Comparison of ENCODE assay signal across 25 cellular contexts in genomic region chr17:20028436-20028835, GRCh38. TPM values are rescaled to one million over a fixed set of nuclear protein-coding genes. Genes with fewer than 3 reads are reported as not detected.
DNase-seq lines count a peak whose midpoint lies in the region; ATAC-seq and TF ChIP-seq lines count a peak whose summit lies in the region.
"Had no signal": no experiment of that assay in that cellular context is flagged by ENCODE, and none has a peak within 500 bp of the region (broad histone marks: within the 10 kb centered on the region; RNA-seq: fewer than 3 reads in every experiment).

No MANE protein-coding gene starts in this region.

- no peak for TF ChIP-seq POLR2A in GM18505 (IDR thresholded peaks at IDR 0.05; ENCODE audit: borderline replicate concordance, extremely low read depth, insufficient read depth, insufficient read length)

- CTCF ChIA-PET in activated naive CD4-positive, alpha-beta T cell treated with anti-CD3 and anti-CD28 coated beads for 36 hours (lab: Charles Lee), result no interaction called here

- no peaks in the 10 kb centered on the region for H3K9me3 Mint-ChIP-seq in activated naive CD4-positive, alpha-beta T cell treated with anti-CD3 and anti-CD28 coated beads for 36 hours
- H3K9me3 Mint-ChIP-seq: activated naive CD4-positive, alpha-beta T cell treated with anti-CD3 and anti-CD28 coated beads, Interleukin-2, amount 10 ng/mL, durations not matched to agents 7 days and 5 days; activated T-cell treated with anti-CD3 and anti-CD28 coated beads, Interleukin-2, amount 50 U/mL, for 72 hours; CD4-positive, alpha-beta T cell; natural killer cell; T-cell had no signal

- H3K4me3 Mint-ChIP-seq in activated naive CD4-positive, alpha-beta T cell treated with anti-CD3 and anti-CD28 coated beads for 36 hours, result no peak overlapping the region
- H3K4me3 Mint-ChIP-seq: activated CD8-positive, alpha-beta memory T cell treated with anti-CD3 and anti-CD28 coated beads, Interleukin-2, amount 10 ng/mL, durations not matched to agents 7 days and 5 days; activated naive CD4-positive, alpha-beta T cell treated with anti-CD3 and anti-CD28 coated beads, Interleukin-2, amount 10 ng/mL, durations not matched to agents 7 days and 5 days; activated T-cell treated with anti-CD3 and anti-CD28 coated beads, Interleukin-2, amount 50 U/mL, for 72 hours; CD4-positive, alpha-beta T cell; natural killer cell; T-cell had no signal

- H3K4me3 ChIP-seq in cardiac fibroblast (replicated peaks in 1 of 2; ENCODE audit: low read depth in 2 of 2, low read length in 2 of 2) (no peak overlapping the region), foreskin fibroblast (ENCODE audit: low read depth in 1 of 2, low read length in 2 of 2) (no peak overlapping the region)
- H3K4me3 ChIP-seq: cardiac muscle cell, HAP-1, pancreas, right atrium auricular region had no signal

- ATAC-seq in GM18505 (IDR thresholded peaks at IDR 0.05; ENCODE audit: unreplicated experiment), result no peak
- no peak for ATAC-seq in left ventricle myocardium superior
- ATAC-seq: activated CD8-positive, alpha-beta memory T cell treated with anti-CD3 and anti-CD28 coated beads, Interleukin-2, amount 10 ng/mL, durations not matched to agents 7 days and 5 days; activated T-cell treated with anti-CD3 and anti-CD28 coated beads, Interleukin-2, amount 50 U/mL, for 72 hours; natural killer cell; pancreas; stimulated activated naive CD8-positive, alpha-beta T cell treated with anti-CD3 and anti-CD28 coated beads, Interleukin-15, Interleukin-2, amounts not matched to agents 100 U/mL and 50 U/mL, for 24 hours; T-cell had no signal

- intact Hi-C loops in activated naive CD4-positive, alpha-beta T cell treated with anti-CD3 and anti-CD28 coated beads for 36 hours (cut with micrococcal nuclease), result no loop called here
- intact Hi-C loops in left ventricle myocardium superior (cut with micrococcal nuclease), result no loop called here

- H3K36me3 Mint-ChIP-seq in activated naive CD4-positive, alpha-beta T cell treated with anti-CD3 and anti-CD28 coated beads for 36 hours (ENCODE audit: low read depth), result no peaks in the 10 kb centered on the region
- H3K36me3 Mint-ChIP-seq: activated naive CD4-positive, alpha-beta T cell treated with anti-CD3 and anti-CD28 coated beads, Interleukin-2, amount 10 ng/mL, durations not matched to agents 7 days and 5 days; natural killer cell; T-cell had no signal

- peaks cover 3% of the 10 kb centered on the region for H3K27me3 Mint-ChIP-seq in activated naive CD4-positive, alpha-beta T cell treated with anti-CD3 and anti-CD28 coated beads for 36 hours (ENCODE audit: low read depth)
- H3K27me3 Mint-ChIP-seq: activated CD8-positive, alpha-beta memory T cell treated with anti-CD3 and anti-CD28 coated beads, Interleukin-2, amount 10 ng/mL, durations not matched to agents 7 days and 5 days; CD4-positive, alpha-beta T cell had no signal

- DNase-seq in EH (ENCODE audit: low read depth) (peak; percentile 1), MV-4-11 (lab: John Stamatoyannopoulos, UW) (peak; percentile 64), cardiac fibroblast (ENCODE audit: low read depth in 2 of 2) (peak; percentile 49 to 71), foreskin fibroblast (peak; percentile 14 to 53), left ventricle myocardium superior (no peak)
- no peak for DNase-seq in activated naive CD4-positive, alpha-beta T cell treated with anti-CD3 and anti-CD28 coated beads for 36 hours
- DNase-seq: activated CD8-positive, alpha-beta memory T cell treated with anti-CD3 and anti-CD28 coated beads, Interleukin-2, amount 10 ng/mL, durations not matched to agents 7 days and 5 days; activated naive CD4-positive, alpha-beta T cell treated with anti-CD3 and anti-CD28 coated beads, Interleukin-2, amount 10 ng/mL, durations not matched to agents 7 days and 5 days; activated T-cell treated with anti-CD3 and anti-CD28 coated beads, Interleukin-2, amount 50 U/mL, for 72 hours; CD4-positive, alpha-beta T cell; foreskin melanocyte; hippocampal formation; Kasumi-1; natural killer cell; NCI-H2107; pancreas; SHP77 treated with DMSO at 0.1 percent for 48 hours; stimulated activated CD4-positive, alpha-beta T cell treated with anti-CD3 and anti-CD28 coated beads, Interleukin-12 subunit alpha, Interleukin-12 subunit beta, amount 100 ng/mL, for 4 hours; stimulated activated CD4-positive, alpha-beta T cell treated with anti-CD3 and anti-CD28 coated beads, Interleukin-4, amount 100 ng/mL, for 24 hours; stimulated activated naive CD8-positive, alpha-beta T cell treated with anti-CD3 and anti-CD28 coated beads, Interleukin-15, Interleukin-2, amounts not matched to agents 100 U/mL and 50 U/mL, for 24 hours; T-cell had no signal

- H3K4me1 Mint-ChIP-seq in activated naive CD4-positive, alpha-beta T cell treated with anti-CD3 and anti-CD28 coated beads for 36 hours (ENCODE audit: low read depth), result peaks cover 3% of the 10 kb centered on the region

- no peak overlapping the region for H3K27ac Mint-ChIP-seq in activated naive CD4-positive, alpha-beta T cell treated with anti-CD3 and anti-CD28 coated beads for 36 hours
- H3K27ac Mint-ChIP-seq: activated CD8-positive, alpha-beta memory T cell treated with anti-CD3 and anti-CD28 coated beads, Interleukin-2, amount 10 ng/mL, durations not matched to agents 7 days and 5 days; activated naive CD4-positive, alpha-beta T cell treated with anti-CD3 and anti-CD28 coated beads, Interleukin-2, amount 10 ng/mL, durations not matched to agents 7 days and 5 days; activated T-cell treated with anti-CD3 and anti-CD28 coated beads, Interleukin-2, amount 50 U/mL, for 72 hours; CD4-positive, alpha-beta T cell; natural killer cell; T-cell had no signal

- TF ChIP-seq CTCF in cardiac fibroblast (IDR thresholded peaks at IDR 0.05; ENCODE audit: low read depth, low read length) (no peak), foreskin fibroblast (IDR thresholded peaks at IDR 0.05; ENCODE audit: low read depth, low read length) (no peak)

RNA-seq across cellular contexts. Expression of gene SPECC1, which starts 19.3 kb away (rescaled TPM):
- total RNA-seq in activated naive CD4-positive, alpha-beta T cell treated with anti-CD3 and anti-CD28 coated beads for 36 hours, result 10 to 100 TPM; 13.7 to 17.4 TPM
- total RNA-seq in left ventricle myocardium superior, result 10.3 TPM

RNA-seq across cellular contexts. Expression of gene AKAP10, which starts 50.8 kb away (rescaled TPM):
- total RNA-seq in activated naive CD4-positive, alpha-beta T cell treated with anti-CD3 and anti-CD28 coated beads for 36 hours, result 10 to 100 TPM; 30.3 to 30.4 TPM
- total RNA-seq in left ventricle myocardium superior, result 15.5 TPM

Comparison
In these comparisons a context has a peak if more than half of its experiments do, and no peak if none do; other contexts are left out.
1. DNase-seq: peak in EH (single experiment), MV-4-11 (single experiment), cardiac fibroblast (2 of 2) and foreskin fibroblast (2 of 2); none in activated naive CD4-positive, alpha-beta T cell treated with anti-CD3 and anti-CD28 coated beads for 36 hours (single experiment) and left ventricle myocardium superior (single experiment).